ENCODE assay signal across 11 cellular contexts in genomic region chr11:62712413-62712812, GRCh38. TPM values are rescaled to one million over a fixed set of nuclear protein-coding genes. Genes with fewer than 3 reads are reported as not detected.
A peak's percentile ranks its signal among the peaks of the same experiment; 100 is the strongest.
DNase-seq lines count a peak whose midpoint lies in the region; ATAC-seq and TF ChIP-seq lines count a peak whose summit lies in the region.
"Had no signal": no experiment of that assay in that cellular context is flagged by ENCODE, and none has a peak within 500 bp of the region (broad histone marks: within the 10 kb centered on the region; RNA-seq: fewer than 3 reads in every experiment).

No MANE protein-coding gene starts in this region.

- no peak overlapping the region for H3K4ac ChIP-seq in mesenchymal stem cell (ENCODE audit: low read depth in 1 of 2, low read length in 2 of 2)

- no peak overlapping the region for H2AFZ ChIP-seq in mesenchymal stem cell (ENCODE audit: low read depth, low read length)

- H3K4me3 Mint-ChIP-seq in CD4-positive, alpha-beta T cell: peak overlapping the region; percentile 34

- no peaks in the 10 kb centered on the region for H3K9me3 ChIP-seq in CD4-positive, alpha-beta T cell (ENCODE audit: control insufficient read depth, low read length)
- H3K9me3 ChIP-seq in SK-N-MC (ENCODE audit: low read depth, low read length) (no peaks in the 10 kb centered on the region), mesenchymal stem cell (ENCODE audit: control insufficient read depth, low read length) (no peaks in the 10 kb centered on the region), testis (no peaks in the 10 kb centered on the region)
- H3K9me3 ChIP-seq: ovary had no signal

- H3K36me3 Mint-ChIP-seq in CD4-positive, alpha-beta T cell (ENCODE audit: low read depth): peaks cover 75% of the 10 kb centered on the region

- H3K9me3 Mint-ChIP-seq in CD4-positive, alpha-beta T cell: no peaks in the 10 kb centered on the region

- intact Hi-C loops in CD4-positive, alpha-beta T cell (cut with DNase I, micrococcal nuclease): no loop called here
- intact Hi-C loops in testis (cut with DNase I; ENCODE audit: low total_unique reads): no loop called here

- H2BK15ac ChIP-seq in mesenchymal stem cell (ENCODE audit: low read depth, poor library complexity, severe bottlenecking): no peak overlapping the region

- peaks cover 81% of the 10 kb centered on the region for H3K36me3 ChIP-seq in SK-N-MC (ENCODE audit: insufficient read depth, low read length)
- peaks cover 60 to 74% of the 10 kb centered on the region in 2 experiments for H3K36me3 ChIP-seq in mesenchymal stem cell (ENCODE audit: control insufficient read depth in 1 of 2, insufficient read depth in 2 of 2, low read depth in 1 of 2, low read length in 2 of 2)
- H3K36me3 ChIP-seq in testis (ENCODE audit: low read depth, missing control alignments): no peaks in the 10 kb centered on the region
- peaks cover 57% of the 10 kb centered on the region for H3K36me3 ChIP-seq in brain microvascular endothelial cell (replicated peaks)
- H3K36me3 ChIP-seq: ovary had no signal

- no peaks in the 10 kb centered on the region for H3K27me3 Mint-ChIP-seq in CD4-positive, alpha-beta T cell

- H3K4me2 ChIP-seq in mesenchymal stem cell (ENCODE audit: low read length, poor library complexity, severe bottlenecking): no peak overlapping the region

- no peak overlapping the region for H3K4me3 ChIP-seq in SK-N-MC
- H3K4me3 ChIP-seq in mesenchymal stem cell (ENCODE audit: insufficient read depth in 1 of 2, low read depth in 1 of 2, low read length in 2 of 2): no peak overlapping the region
- no peak overlapping the region for H3K4me3 ChIP-seq in testis
- no peak overlapping the region for H3K4me3 ChIP-seq in brain microvascular endothelial cell (ENCODE audit: low read depth, low read length)
- H3K4me3 ChIP-seq: ovary had no signal

- H3K18ac ChIP-seq in mesenchymal stem cell (ENCODE audit: low read depth in 1 of 2, low read length in 2 of 2): no peak overlapping the region

- H2BK120ac ChIP-seq in mesenchymal stem cell (ENCODE audit: low read depth, low read length): no peak overlapping the region

- H2BK12ac ChIP-seq in mesenchymal stem cell (ENCODE audit: low read length in 2 of 2): no peak overlapping the region

- CTCF ChIA-PET in CD4-positive, alpha-beta T cell (lab: Charles Lee): interaction anchor here (0.6 kb wide), 1 partner anchor 38 kb away, joined by 3 read pairs; no protein-coding TSS in a partner anchor

- H3K27ac ChIP-seq in CD4-positive, alpha-beta T cell (ENCODE audit: low read depth, low read length): no peak overlapping the region
- peak overlapping the region; percentile 70; the same call in 1 of the 2 replicates for H3K27ac ChIP-seq in SK-N-MC
- H3K27ac ChIP-seq in mesenchymal stem cell (ENCODE audit: low read length, poor library complexity, severe bottlenecking): peak overlapping the region; percentile 66
- H3K27ac ChIP-seq in testis: no peak overlapping the region
- no peak overlapping the region for H3K27ac ChIP-seq in brain microvascular endothelial cell
- H3K27ac ChIP-seq: ovary had no signal

- TF ChIP-seq CTCF in CD4-positive, alpha-beta T cell (IDR thresholded peaks at IDR 0.05): no peak
- no peak for TF ChIP-seq CTCF in testis (IDR thresholded peaks at IDR 0.05)
- no peak for TF ChIP-seq CTCF in brain microvascular endothelial cell (IDR thresholded peaks at IDR 0.05; ENCODE audit: low read depth, low read length, missing control alignments)

- H3K9ac ChIP-seq in SK-N-MC (ENCODE audit: insufficient read length): no peak overlapping the region
- H3K9ac ChIP-seq in mesenchymal stem cell (ENCODE audit: low read length): peak overlapping the region; percentile 33

- H4K91ac ChIP-seq in mesenchymal stem cell (ENCODE audit: low read length): no peak overlapping the region

- WGBS in mesenchymal stem cell: 95% methylated on average over 2 of the region's 4 CpGs
- 73 to 86% methylated on average over 4 of the region's 4 CpGs for WGBS in testis, 2 donors

- H4K8ac ChIP-seq in mesenchymal stem cell (ENCODE audit: low read length): no peak overlapping the region

- no peak overlapping the region for H2AK5ac ChIP-seq in mesenchymal stem cell (ENCODE audit: low read length, severe bottlenecking)

- H3K4me1 Mint-ChIP-seq in CD4-positive, alpha-beta T cell (ENCODE audit: low read depth): peaks cover 52% of the 10 kb centered on the region

- H3K27me3 ChIP-seq in CD4-positive, alpha-beta T cell (ENCODE audit: control insufficient read depth, insufficient read depth, low read length): no peaks in the 10 kb centered on the region
- H3K27me3 ChIP-seq in mesenchymal stem cell (ENCODE audit: control insufficient read depth in 1 of 2, insufficient read depth in 1 of 2, low read length in 2 of 2): no peaks in the 10 kb centered on the region
- no peaks in the 10 kb centered on the region for H3K27me3 ChIP-seq in testis
- H3K27me3 ChIP-seq in brain microvascular endothelial cell (replicated peaks): no peaks in the 10 kb centered on the region
- H3K27me3 ChIP-seq: ovary had no signal

- no peak overlapping the region for H2BK5ac ChIP-seq in mesenchymal stem cell (ENCODE audit: low read depth, low read length, poor library complexity, severe bottlenecking)

- no peak overlapping the region for H3K23ac ChIP-seq in mesenchymal stem cell (ENCODE audit: low read length in 2 of 2)

- H3K14ac ChIP-seq in mesenchymal stem cell (ENCODE audit: low read length in 2 of 2): no peak overlapping the region

- in situ Hi-C loops in brain microvascular endothelial cell (cut with HindIII; ENCODE audit: low pct_ligation_motif_present, low sequenced_read_pairs): no loop called here

- DNase-seq in CD4-positive, alpha-beta T cell: no peak
- no peak for DNase-seq in SK-N-MC (ENCODE audit: low read depth, low spot score)
- DNase-seq in mesenchymal stem cell: no peak
- DNase-seq in NCI-H1417 treated with DMSO at 0.1 percent for 48 hours (lab: John Stamatoyannopoulos, UW): no peak
- DNase-seq in testis: no peak
- no peak for DNase-seq in brain microvascular endothelial cell
- DNase-seq: amniotic stem cell, erythroblast, NCI-H1694, PC-3 had no signal

- POLR2A ChIA-PET in CD4-positive, alpha-beta T cell (lab: Charles Lee): interaction anchor here (1.3 to 9.9 kb wide), 3 partner anchors 16 to 121 kb away, joined by 3 to 165 read pairs (median 6); partner anchors contain the start of genes HNRNPUL2, INTS5, TTC9C and TUT1

- peaks cover 30% of the 10 kb centered on the region for H3K4me1 ChIP-seq in mesenchymal stem cell (ENCODE audit: control insufficient read depth, insufficient read depth, low read depth, low read length)
- peaks cover 26% of the 10 kb centered on the region for H3K4me1 ChIP-seq in testis

- ATAC-seq in CD4-positive, alpha-beta T cell (ENCODE audit: poor library complexity): no peak
- ATAC-seq: PC-3 had no signal

- no peak for TF ChIP-seq POLR2A in testis (IDR thresholded peaks at IDR 0.05)

- peaks cover 20% of the 10 kb centered on the region for H3K79me1 ChIP-seq in mesenchymal stem cell (replicated peaks; ENCODE audit: low read length, poor library complexity, severe bottlenecking)

- H3K27ac Mint-ChIP-seq in CD4-positive, alpha-beta T cell: peak overlapping the region; percentile 50

RNA-seq across cellular contexts. Expression of gene GNG3, which starts 4.9 kb away (rescaled TPM):
- total RNA-seq in CD4-positive, alpha-beta T cell: not detected
- polyA plus RNA-seq in mesenchymal stem cell (2013, experiment 1 of 2): 0.10 TPM
- polyA plus RNA-seq in mesenchymal stem cell (2013, experiment 2 of 2): 0.07 TPM
- total RNA-seq in testis: 1 to 10 TPM; 2.0 to 4.5 TPM
- polyA plus RNA-seq in testis (ENCODE audit: insufficient read depth, low read depth, low replicate concordance): 11.1 TPM
- total RNA-seq: PC-3 had no signal

RNA-seq across cellular contexts. Expression of gene BSCL2, which starts 5.2 kb away (rescaled TPM):
- total RNA-seq in CD4-positive, alpha-beta T cell: 10 to 100 TPM; 17.1 to 20.0 TPM
- 41.4 TPM for polyA plus RNA-seq in mesenchymal stem cell (2013, experiment 1 of 2)
- polyA plus RNA-seq in mesenchymal stem cell (2013, experiment 2 of 2): 41.0 TPM
- 100 to 1,000 TPM; 292 to 525 TPM for total RNA-seq in testis
- 519 TPM for polyA plus RNA-seq in testis (ENCODE audit: insufficient read depth, low read depth, low replicate concordance)

RNA-seq across cellular contexts. Expression of gene HNRNPUL2, which starts 14.8 kb away (rescaled TPM):
- 10 to 100 TPM; 35.2 to 37.6 TPM for total RNA-seq in CD4-positive, alpha-beta T cell
- 29.8 TPM for polyA plus RNA-seq in mesenchymal stem cell (2013, experiment 1 of 2)
- polyA plus RNA-seq in mesenchymal stem cell (2013, experiment 2 of 2): 28.0 TPM
- total RNA-seq in testis: 10 to 100 TPM; 31.8 to 42.5 TPM
- 42.9 TPM for polyA plus RNA-seq in testis (ENCODE audit: insufficient read depth, low read depth, low replicate concordance)

RNA-seq across cellular contexts. Expression of gene TTC9C, which starts 15.9 kb away (rescaled TPM):
- total RNA-seq in CD4-positive, alpha-beta T cell: 1 to 10 TPM; 5.2 to 7.0 TPM
- polyA plus RNA-seq in mesenchymal stem cell (2013, experiment 1 of 2): 65.8 TPM
- 64.2 TPM for polyA plus RNA-seq in mesenchymal stem cell (2013, experiment 2 of 2)
- total RNA-seq in testis: 10 to 100 TPM; 34.0 to 39.5 TPM
- polyA plus RNA-seq in testis (ENCODE audit: insufficient read depth, low read depth, low replicate concordance): 41.5 TPM

RNA-seq across cellular contexts. Expression of gene LRRN4CL, which starts 23.1 kb away (rescaled TPM):
- not detected for total RNA-seq in CD4-positive, alpha-beta T cell
- polyA plus RNA-seq in mesenchymal stem cell (2013, experiment 1 of 2): 3.7 TPM
- polyA plus RNA-seq in mesenchymal stem cell (2013, experiment 2 of 2): 4.0 TPM
- 1 to 10 TPM; 4.7 to 5.6 TPM for total RNA-seq in testis
- 5.0 TPM for polyA plus RNA-seq in testis (ENCODE audit: insufficient read depth, low read depth, low replicate concordance)

Comparison
In these comparisons a context has a peak if more than half of its experiments do, and no peak if none do; other contexts are left out.
1. H3K27ac ChIP-seq: peak in SK-N-MC (single experiment) and mesenchymal stem cell (single experiment); none in CD4-positive, alpha-beta T cell (single experiment), testis (0 of 2) and brain microvascular endothelial cell (single experiment).
2. RNA of gene BSCL2, which starts 5.2 kb away (total RNA-seq): 292 to 525 TPM in testis; 17.1 to 20.0 TPM in CD4-positive, alpha-beta T cell; every median in the first group is over 10 times any median in the second.